In genomic region chr2:129775941-129776653, GRCh38 we compare ENCODE assay signal across 29 cellular contexts.
"Had no signal": no experiment of that assay in that cellular context is flagged by ENCODE, and none has a peak within 500 bp of the region (broad histone marks: within the 10 kb centered on the region; RNA-seq: fewer than 3 reads in every experiment).

No MANE protein-coding gene starts in this region.

- H3K27me3 Mint-ChIP-seq: activated CD4-positive, alpha-beta T cell treated with anti-CD3 and anti-CD28 coated beads for 36 hours; activated naive CD8-positive, alpha-beta T cell treated with anti-CD3 and anti-CD28 coated beads, Interleukin-2, amount 50 U/mL, for 24 hours; stimulated activated naive CD8-positive, alpha-beta T cell treated with anti-CD3 and anti-CD28 coated beads, Interleukin-15, Interleukin-2, amounts not matched to agents 100 ng/mL and 50 ng/mL, for 24 hours had no signal

- ATAC-seq: activated CD4-positive, alpha-beta T cell treated with anti-CD3 and anti-CD28 coated beads for 36 hours; activated naive CD8-positive, alpha-beta T cell treated with anti-CD3 and anti-CD28 coated beads, Interleukin-2, amount 50 U/mL, for 24 hours; activated T-cell treated with anti-CD3 and anti-CD28 coated beads, Interleukin-2, amount 50 U/mL, for 4 hours; gastroesophageal sphincter; natural killer cell; sciatic nerve; stimulated activated effector memory CD8-positive, alpha-beta T cell treated with anti-CD3 and anti-CD28 coated beads, Interleukin-12 subunit alpha, Interleukin-12 subunit beta, amount 100 ng/mL, for 72 hours had no signal

- H3K36me3 ChIP-seq: breast epithelium, gastroesophageal sphincter, neutrophil, ovary, thoracic aorta had no signal

- H3K4me1 ChIP-seq: breast epithelium, gastroesophageal sphincter had no signal

- H3K4me1 Mint-ChIP-seq: activated CD4-positive, alpha-beta T cell treated with anti-CD3 and anti-CD28 coated beads for 36 hours; activated naive CD4-positive, alpha-beta T cell treated with anti-CD3 and anti-CD28 coated beads, Interleukin-2, amount 50 U/mL, for 24 hours; activated naive CD8-positive, alpha-beta T cell treated with anti-CD3 and anti-CD28 coated beads, Interleukin-2, amount 50 U/mL, for 24 hours; immature natural killer cell; natural killer cell; stimulated activated effector memory CD8-positive, alpha-beta T cell treated with anti-CD3 and anti-CD28 coated beads, Interleukin-12 subunit alpha, Interleukin-12 subunit beta, amount 100 ng/mL, for 72 hours had no signal

- H3K27ac Mint-ChIP-seq: activated CD4-positive, alpha-beta T cell treated with anti-CD3 and anti-CD28 coated beads for 36 hours; activated naive CD4-positive, alpha-beta T cell treated with anti-CD3 and anti-CD28 coated beads, Interleukin-2, amount 50 U/mL, for 24 hours; activated naive CD8-positive, alpha-beta T cell treated with anti-CD3 and anti-CD28 coated beads, Interleukin-2, amount 50 U/mL, for 24 hours; activated T-helper 2 cell treated with anti-CD3 and anti-CD28 coated beads, Interferon-gamma antibody, Interleukin-2, Interleukin-4, amounts not matched to agents 10 μg/mL and 5 μg/mL and 100 μg/mL, durations not matched to agents 14 hours and 24 hours and 36 hours; immature natural killer cell; natural killer cell; progenitor cell of endocrine pancreas; stimulated activated effector memory CD8-positive, alpha-beta T cell treated with anti-CD3 and anti-CD28 coated beads, Interleukin-12 subunit alpha, Interleukin-12 subunit beta, amount 100 ng/mL, for 72 hours; stimulated activated naive CD8-positive, alpha-beta T cell treated with anti-CD3 and anti-CD28 coated beads, Interleukin-15, Interleukin-2, amounts not matched to agents 100 ng/mL and 50 ng/mL, for 24 hours; T-helper 2 cell treated with Interferon-gamma antibody and Interleukin-4, amounts not matched to agents 5 μg/mL and 100 μg/mL, for 36 hours had no signal

- H3K4me3 ChIP-seq: breast epithelium, gastroesophageal sphincter, ovary, skin epidermis, thoracic aorta had no signal

- H3K4me3 Mint-ChIP-seq: activated CD4-positive, alpha-beta T cell treated with anti-CD3 and anti-CD28 coated beads for 36 hours; activated naive CD4-positive, alpha-beta T cell treated with anti-CD3 and anti-CD28 coated beads, Interleukin-2, amount 50 U/mL, for 24 hours; activated naive CD8-positive, alpha-beta T cell treated with anti-CD3 and anti-CD28 coated beads, Interleukin-2, amount 50 U/mL, for 24 hours; activated T-cell treated with anti-CD3 and anti-CD28 coated beads, Interleukin-2, amount 50 U/mL, for 4 hours; immature natural killer cell; natural killer cell; stimulated activated effector memory CD8-positive, alpha-beta T cell treated with anti-CD3 and anti-CD28 coated beads, Interleukin-12 subunit alpha, Interleukin-12 subunit beta, amount 100 ng/mL, for 72 hours; stimulated activated naive CD8-positive, alpha-beta T cell treated with anti-CD3 and anti-CD28 coated beads, Interleukin-15, Interleukin-2, amounts not matched to agents 100 ng/mL and 50 ng/mL, for 24 hours; T-helper 2 cell treated with Interferon-gamma antibody and Interleukin-4, amounts not matched to agents 5 μg/mL and 100 μg/mL, for 36 hours had no signal

- FAIRE-seq: colon, endothelial cell of umbilical vein, urothelium cell line had no signal

- H3K9me3 Mint-ChIP-seq: activated naive CD8-positive, alpha-beta T cell treated with anti-CD3 and anti-CD28 coated beads, Interleukin-2, amount 50 U/mL, for 24 hours; activated T-helper 2 cell treated with anti-CD3 and anti-CD28 coated beads, Interferon-gamma antibody, Interleukin-2, Interleukin-4, amounts not matched to agents 10 μg/mL and 5 μg/mL and 100 μg/mL, durations not matched to agents 14 hours and 24 hours and 36 hours; natural killer cell; stimulated activated effector memory CD8-positive, alpha-beta T cell treated with anti-CD3 and anti-CD28 coated beads, Interleukin-12 subunit alpha, Interleukin-12 subunit beta, amount 100 ng/mL, for 72 hours; T-helper 2 cell treated with Interferon-gamma antibody and Interleukin-4, amounts not matched to agents 5 μg/mL and 100 μg/mL, for 36 hours had no signal

- H3K27me3 ChIP-seq: breast epithelium, gastroesophageal sphincter, neutrophil, ovary had no signal

- H3K36me3 Mint-ChIP-seq: activated naive CD4-positive, alpha-beta T cell treated with anti-CD3 and anti-CD28 coated beads, Interleukin-2, amount 50 U/mL, for 24 hours; immature natural killer cell; natural killer cell; stimulated activated effector memory CD8-positive, alpha-beta T cell treated with anti-CD3 and anti-CD28 coated beads, Interleukin-12 subunit alpha, Interleukin-12 subunit beta, amount 100 ng/mL, for 72 hours had no signal

- H3K9me3 ChIP-seq: neutrophil, ovary, thoracic aorta had no signal

- H3K27ac ChIP-seq: breast epithelium, gastroesophageal sphincter, neutrophil, ovary, skin epidermis, thoracic aorta had no signal

- DNase-seq: activated CD4-positive, alpha-beta T cell treated with anti-CD3 and anti-CD28 coated beads for 36 hours; activated CD4-positive, CD25-positive, alpha-beta regulatory T cell; activated CD8-positive, alpha-beta memory T cell treated with anti-CD3 and anti-CD28 coated beads, Interleukin-2, amount 50 U/mL, for 48 hours; activated naive CD8-positive, alpha-beta T cell treated with anti-CD3 and anti-CD28 coated beads, Interleukin-2, amount 50 U/mL, for 24 hours; activated T-cell treated with anti-CD3 and anti-CD28 coated beads, Interleukin-2, amount 50 U/mL, for 4 hours; effector memory CD4-positive, alpha-beta T cell; hypothalamus; immature natural killer cell; natural killer cell; ovary; stimulated activated CD4-positive, alpha-beta T cell treated with anti-CD3 and anti-CD28 coated beads, Interleukin-12 subunit alpha, Interleukin-12 subunit beta, amount 100 ng/mL, for 4 hours; stimulated activated CD4-positive, alpha-beta T cell treated with anti-CD3 and anti-CD28 coated beads, Interleukin-4, amount 100 ng/mL, for 24 hours; T-helper 1 cell; trophoblast cell had no signal
